In genomic region chr15:62966294-62966693, GRCh38 we compare ENCODE assay signal across 30 cellular contexts.
"Had no signal": no experiment of that assay in that cellular context is flagged by ENCODE, and none has a peak within 500 bp of the region (broad histone marks: within the 10 kb centered on the region; RNA-seq: fewer than 3 reads in every experiment).

No MANE protein-coding gene starts in this region.

- H3K9me3 ChIP-seq: ascending aorta, breast epithelium, esophagus muscularis mucosa, gastrocnemius medialis had no signal

- H3K4me1 ChIP-seq: ascending aorta, breast epithelium, foreskin keratinocyte had no signal

- H3K4me3 ChIP-seq: ascending aorta, breast epithelium, cardiac muscle cell, coronary artery, dorsolateral prefrontal cortex, esophagus muscularis mucosa, gastrocnemius medialis had no signal

- H3K27ac ChIP-seq: ascending aorta, breast epithelium, cardiac muscle cell, coronary artery, dorsolateral prefrontal cortex, esophagus muscularis mucosa, foreskin keratinocyte, gastrocnemius medialis had no signal

- DNase-seq: activated CD4-positive, alpha-beta memory T cell treated with anti-CD3 and anti-CD28 coated beads, Interleukin-2, amount 10 ng/mL, durations not matched to agents 7 days and 5 days; activated CD4-positive, alpha-beta T cell treated with anti-CD3 and anti-CD28 coated beads for 36 hours; activated CD4-positive, alpha-beta T cell treated with anti-CD3 and anti-CD28 coated beads, Interleukin-2, amount 10 ng/mL, durations not matched to agents 24 days and 14 days; activated CD4-positive, alpha-beta T cell treated with anti-CD3 and anti-CD28 coated beads, Interleukin-2, amount 50 U/mL, for 4 hours; activated CD4-positive, CD25-positive, alpha-beta regulatory T cell; activated CD4-positive, CD25-positive, alpha-beta regulatory T cell treated with anti-CD3 and anti-CD28 coated beads, Interleukin-2, amount 50 U/mL, for 72 hours; activated CD8-positive, alpha-beta memory T cell treated with anti-CD3 and anti-CD28 coated beads, Interleukin-2, amount 50 U/mL, for 48 hours; activated gamma-delta T cell; activated naive CD4-positive, alpha-beta T cell; activated naive CD4-positive, alpha-beta T cell treated with anti-CD3 and anti-CD28 coated beads, Interleukin-2, amount 10 ng/mL, durations not matched to agents 7 days and 5 days; activated naive CD8-positive, alpha-beta T cell treated with anti-CD3 and anti-CD28 coated beads, Interleukin-2, amount 10 ng/mL, durations not matched to agents 7 days and 5 days; activated T-cell treated with anti-CD3 and anti-CD28 coated beads for 4 hours; activated T-cell treated with anti-CD3 and anti-CD28 coated beads, Interleukin-2, amount 50 U/mL, for 24 hours; activated T-cell treated with anti-CD3 and anti-CD28 coated beads, Interleukin-2, amount 50 U/mL, for 72 hours; central memory CD4-positive, alpha-beta T cell; dorsolateral prefrontal cortex; effector memory CD8-positive, alpha-beta T cell; erythroblast; foreskin keratinocyte; gastrocnemius medialis; glutamatergic neuron; T-helper 1 cell; T-helper 17 cell; T1000 had no signal

- ATAC-seq: activated CD4-positive, alpha-beta T cell treated with anti-CD3 and anti-CD28 coated beads for 36 hours; activated naive CD4-positive, alpha-beta T cell treated with anti-CD3 and anti-CD28 coated beads, Interleukin-2, amount 50 U/mL, for 72 hours; activated T-cell treated with anti-CD3 and anti-CD28 coated beads, Interleukin-2, amount 50 U/mL, for 72 hours; effector memory CD8-positive, alpha-beta T cell; foreskin keratinocyte; gastrocnemius medialis; T-helper 17 cell had no signal
